ENCODE assay signal across 9 cellular contexts in the genomic region with DNA sequence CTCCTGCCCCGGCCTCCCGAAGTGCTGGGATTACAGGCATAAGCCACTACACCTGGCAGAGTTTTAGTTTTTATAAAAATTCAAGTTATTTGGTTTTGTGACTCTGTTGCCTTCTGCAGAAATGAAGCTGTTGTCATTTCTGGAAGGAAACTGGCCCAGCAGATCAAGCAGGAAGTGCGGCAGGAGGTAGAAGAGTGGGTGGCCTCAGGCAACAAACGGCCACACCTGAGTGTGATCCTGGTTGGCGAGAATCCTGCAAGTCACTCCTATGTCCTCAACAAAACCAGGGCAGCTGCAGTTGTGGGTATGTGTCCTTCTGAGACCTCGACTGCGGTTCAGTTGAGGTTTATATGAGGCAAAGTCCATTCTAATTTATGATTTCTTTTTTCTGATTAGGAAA.
DNase-seq lines count a peak whose midpoint lies in the region; ATAC-seq lines count a peak whose summit lies in the region.
"Had no signal": no experiment of that assay in that cellular context is flagged by ENCODE, and none has a peak within 500 bp of the region (broad histone marks: within the 10 kb centered on the region; RNA-seq: fewer than 3 reads in every experiment).

No MANE protein-coding gene starts in this region.

- DNase-seq in CD1c-positive myeloid dendritic cell (ENCODE audit: extremely low spot score) (peak; percentile 6), kidney tubule cell (ENCODE audit: low spot score) (peak; percentile 22), SHP77 treated with DMSO at 0.1 percent for 48 hours (lab: John Stamatoyannopoulos, UW) (no peak)
- DNase-seq in activated CD4-positive, alpha-beta T cell treated with anti-CD3 and anti-CD28 coated beads, Interleukin-2, amount 50 U/mL, for 48 hours = peak; percentile 32 to 45
- DNase-seq: stimulated activated CD4-positive, alpha-beta T cell treated with anti-CD3 and anti-CD28 coated beads, Interleukin-12 subunit alpha, Interleukin-12 subunit beta, amount 100 ng/mL, for 4 hours had no signal

- ATAC-seq in GM21786 (IDR thresholded peaks at IDR 0.05; ENCODE audit: unreplicated experiment) = peak; percentile 44
- no peak for ATAC-seq in GM21825 (IDR thresholded peaks at IDR 0.05; ENCODE audit: unreplicated experiment)
- ATAC-seq in HG03521 (IDR thresholded peaks at IDR 0.05; ENCODE audit: unreplicated experiment) = no peak
- ATAC-seq in GM18519 (IDR thresholded peaks at IDR 0.05; ENCODE audit: low FRiP score, unreplicated experiment) = no peak
